28 cellular contexts compared by ENCODE assay signal in genomic region chr2:109246176-109246575, GRCh38.
"Had no signal": no experiment of that assay in that cellular context is flagged by ENCODE, and none has a peak within 500 bp of the region (broad histone marks: within the 10 kb centered on the region; RNA-seq: fewer than 3 reads in every experiment).

No MANE protein-coding gene starts in this region.

- H3K27me3 ChIP-seq: adrenal gland, breast epithelium, cardiac muscle cell, dorsolateral prefrontal cortex had no signal

- H3K9me3 ChIP-seq: adrenal gland, breast epithelium had no signal

- H3K36me3 ChIP-seq: adrenal gland, breast epithelium, cardiac muscle cell had no signal

- DNase-seq: activated CD4-positive, alpha-beta T cell treated with anti-CD3 and anti-CD28 coated beads for 1 hour; activated CD4-positive, alpha-beta T cell treated with anti-CD3 and anti-CD28 coated beads for 48 hours; activated CD4-positive, alpha-beta T cell treated with anti-CD3 and anti-CD28 coated beads, Interleukin-2, amount 50 U/mL, for 1 hour; activated CD4-positive, alpha-beta T cell treated with anti-CD3 and anti-CD28 coated beads, Interleukin-2, amount 50 U/mL, for 48 hours; activated CD8-positive, alpha-beta memory T cell treated with anti-CD3 and anti-CD28 coated beads for 24 hours; activated CD8-positive, alpha-beta T cell treated with anti-CD3 and anti-CD28 coated beads for 36 hours; activated gamma-delta T cell; activated naive CD4-positive, alpha-beta T cell; activated naive CD8-positive, alpha-beta T cell treated with anti-CD3 and anti-CD28 coated beads for 36 hours; activated naive CD8-positive, alpha-beta T cell treated with anti-CD3 and anti-CD28 coated beads, Interleukin-2, amount 50 U/mL, for 24 hours; activated T-cell treated with anti-CD3 and anti-CD28 coated beads, Interleukin-2, amount 50 U/mL, for 4 hours; amygdala; aorta; central memory CD4-positive, alpha-beta T cell; cerebellar nuclear complex; dorsolateral prefrontal cortex; effector memory CD4-positive, alpha-beta T cell; endodermal cell; foreskin fibroblast; hippocampal formation; T-helper 2 cell had no signal

- ATAC-seq: activated CD8-positive, alpha-beta T cell treated with anti-CD3 and anti-CD28 coated beads for 36 hours; activated naive CD8-positive, alpha-beta T cell treated with anti-CD3 and anti-CD28 coated beads, Interleukin-2, amount 50 U/mL, for 24 hours; activated T-cell treated with anti-CD3 and anti-CD28 coated beads, Interleukin-2, amount 50 U/mL, for 4 hours; activated T-helper 17 cell treated with anti-CD3 and anti-CD28 coated beads, Interleukin-2, amount 50 U/mL, for 72 hours; esophagus mucosa; WTC11 had no signal

- H3K27ac ChIP-seq: breast epithelium, cardiac muscle cell, dorsolateral prefrontal cortex had no signal

- H3K4me3 ChIP-seq: adrenal gland, breast epithelium, cardiac muscle cell, coronary artery, dorsolateral prefrontal cortex had no signal
